8 cellular contexts compared by ENCODE assay signal in the genomic region with DNA sequence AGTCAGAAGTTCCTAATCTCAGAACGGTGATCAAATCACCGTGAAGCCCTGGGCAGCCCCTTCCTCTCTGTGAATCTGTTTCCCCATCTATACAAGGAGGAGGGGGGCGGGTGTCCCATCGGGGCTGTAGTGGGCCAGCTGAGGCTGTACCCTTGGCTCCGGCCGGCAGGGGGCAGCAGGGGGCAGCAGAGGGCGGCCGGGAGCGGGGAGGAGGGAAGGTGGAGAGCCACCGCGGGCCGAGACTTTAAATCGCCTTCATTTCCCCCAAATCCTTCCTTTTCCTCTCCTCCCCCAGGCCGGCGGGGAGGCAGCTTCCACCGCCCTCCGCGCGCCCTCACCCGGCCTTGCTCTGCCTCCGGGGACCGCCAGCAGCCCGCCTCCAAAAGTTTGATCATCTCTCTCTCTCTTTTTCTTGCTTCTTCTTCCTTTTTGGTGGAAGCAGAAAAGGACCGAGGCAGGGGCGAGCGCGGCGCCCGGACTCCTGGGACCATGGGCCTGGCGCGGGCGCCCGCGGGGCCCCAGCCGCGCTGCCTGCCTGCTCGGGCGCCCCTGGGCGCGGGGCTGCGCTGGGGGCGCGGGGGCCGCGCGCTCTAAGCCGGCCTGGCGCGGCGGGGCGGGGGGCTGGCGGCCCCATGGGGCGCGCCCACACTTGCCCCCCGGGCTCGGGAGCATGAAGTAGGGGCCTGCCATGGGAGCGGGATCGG. TPM values are rescaled to one million over a fixed set of nuclear protein-coding genes. Genes with fewer than 3 reads are reported as not detected.
DNase-seq lines count a peak whose midpoint lies in the region; ATAC-seq and TF ChIP-seq lines count a peak whose summit lies in the region.

Gene COL27A1, plus strand, starts transcription at position 275 of the 704 bp plus-strand sequence. Its CDS starts 414 bp downstream, at position 689.

- H3K36me3 ChIP-seq in HUES6 (ENCODE audit: control insufficient read depth, insufficient read depth, low read length) = no peaks in the 10 kb centered on the region
- H3K36me3 ChIP-seq in RWPE2 (ENCODE audit: low read depth) = no peaks in the 10 kb centered on the region
- no peaks in the 10 kb centered on the region for H3K36me3 ChIP-seq in neural cell (ENCODE audit: insufficient read depth, low read length)

- peak in 13 of 14 donors; percentile 16 to 82 (median 50) for DNase-seq in C1 segment of cervical spinal cord (lab: John Stamatoyannopoulos, UW)
- no peak for DNase-seq in RWPE2 (ENCODE audit: low spot score)
- DNase-seq in activated gamma-delta T cell treated with Interleukin-2 at 50 U/mL for 16 hours = peak; percentile 74
- DNase-seq in foreskin fibroblast = peak; percentile 70 to 93
- DNase-seq in stimulated activated naive CD8-positive, alpha-beta T cell treated with anti-CD3 and anti-CD28 coated beads, Interleukin-15, Interleukin-2, amounts not matched to agents 100 U/mL and 50 U/mL, for 24 hours = peak; percentile 92

- peak; percentile 89 for ATAC-seq in GM19452 (IDR thresholded peaks at IDR 0.05; ENCODE audit: unreplicated experiment)
- peak; percentile 79 for ATAC-seq in RWPE2 (ENCODE audit: low read depth)
- peak; percentile 90 for ATAC-seq in stimulated activated naive CD8-positive, alpha-beta T cell treated with anti-CD3 and anti-CD28 coated beads, Interleukin-15, Interleukin-2, amounts not matched to agents 100 U/mL and 50 U/mL, for 24 hours

- H3F3A ChIP-seq in neural cell (ENCODE audit: insufficient read depth, low read length, poor library complexity, severe bottlenecking) = no peaks in the 10 kb centered on the region

- H3K27me3 ChIP-seq in HUES6 (ENCODE audit: control insufficient read depth, insufficient read depth, low read length) (peaks cover 48% of the 10 kb centered on the region), RWPE2 (ENCODE audit: insufficient read depth, poor library complexity, severe bottlenecking) (peaks cover 11% of the 10 kb centered on the region), neural cell (ENCODE audit: insufficient read depth, low read depth, low read length) (peaks cover 45% of the 10 kb centered on the region)

- H3K79me2 ChIP-seq in neural cell (replicated peaks; ENCODE audit: insufficient read depth, low read length) = no peaks in the 10 kb centered on the region

- H4K20me1 ChIP-seq in neural cell (ENCODE audit: insufficient read depth) = no peaks in the 10 kb centered on the region

- no peak for TF ChIP-seq EP300 in neural cell (conservative IDR thresholded peaks at IDR 0.05; ENCODE audit: poor library complexity, severe bottlenecking)

- H3K9me2 ChIP-seq in neural cell (ENCODE audit: insufficient read depth, low read length) = no peaks in the 10 kb centered on the region

- no peak within 1 kb of the TSS for H2AFZ ChIP-seq in neural cell (ENCODE audit: low read depth, low read length)

- H3K9me3 ChIP-seq in HUES6 (ENCODE audit: control insufficient read depth, insufficient read depth, low read depth, low read length) = no peaks in the 10 kb centered on the region
- H3K9me3 ChIP-seq in RWPE2 (ENCODE audit: severe bottlenecking) = no peaks in the 10 kb centered on the region
- no peaks in the 10 kb centered on the region for H3K9me3 ChIP-seq in neural cell (ENCODE audit: low read length)

- H3K4me3 ChIP-seq in HUES6 (ENCODE audit: low read depth, low read length) (peak within 1 kb of the TSS; percentile 65), RWPE2 (ENCODE audit: severe bottlenecking) (peak within 1 kb of the TSS; percentile 74), foreskin fibroblast (ENCODE audit: low read depth in 1 of 2, low read length in 2 of 2) (peak within 1 kb of the TSS; percentile 63 to 82), neural cell (ENCODE audit: low read length) (peak within 1 kb of the TSS; percentile 70)

- peaks cover 24% of the 10 kb centered on the region for H3K4me1 ChIP-seq in HUES6 (ENCODE audit: control insufficient read depth, insufficient read depth, low read length)
- H3K4me1 ChIP-seq in RWPE2 (ENCODE audit: insufficient read depth, poor library complexity, severe bottlenecking) = no peaks in the 10 kb centered on the region

- peak within 1 kb of the TSS; percentile 88 for H3K4me2 ChIP-seq in neural cell (ENCODE audit: low read length)

- H3K9ac ChIP-seq in HUES6 (ENCODE audit: low read length) (peak within 1 kb of the TSS; percentile 62), neural cell (ENCODE audit: low read length) (peak within 1 kb of the TSS; percentile 23)

- peak; percentile 71 for TF ChIP-seq RAD21 in neural cell (conservative IDR thresholded peaks at IDR 0.05)

- TF ChIP-seq CTCF in RWPE2 (IDR thresholded peaks at IDR 0.05; ENCODE audit: poor library complexity, severe bottlenecking) (peak; percentile 94), foreskin fibroblast (IDR thresholded peaks at IDR 0.05; ENCODE audit: low read depth, low read length) (peak; percentile 80), neural cell (IDR thresholded peaks at IDR 0.05; ENCODE audit: poor library complexity, severe bottlenecking) (peak; percentile 81)

- no peak within 1 kb of the TSS for H3K27ac ChIP-seq in HUES6 (ENCODE audit: low read depth, low read length)
- peak within 1 kb of the TSS; percentile 59 for H3K27ac ChIP-seq in RWPE2 (ENCODE audit: poor library complexity, severe bottlenecking)
- no peak within 1 kb of the TSS for H3K27ac ChIP-seq in neural cell (ENCODE audit: low read length)

TF ChIP-seq in neural cell, 6 proteins besides CTCF, POLR2A, EP300 and RAD21:
- TF ChIP-seq SMC3 (conservative IDR thresholded peaks at IDR 0.05; ENCODE audit: poor library complexity) = peak; percentile 75
- no peak for TF ChIP-seq EZH2 (IDR thresholded peaks at IDR 0.05; ENCODE audit: borderline replicate concordance, insufficient read depth, low read length, poor library complexity, severe bottlenecking)
- TF ChIP-seq MXI1 (conservative IDR thresholded peaks at IDR 0.05; ENCODE audit: poor library complexity, severe bottlenecking) = no peak
- no peak for TF ChIP-seq TAF1 (IDR thresholded peaks at IDR 0.05; ENCODE audit: low read depth)

RNA-seq across cellular contexts. Expression of gene COL27A1, which starts in this region (rescaled TPM):
- polyA plus RNA-seq in neural cell = 0.04 and 0.25 TPM in 2 replicates
- polyA minus RNA-seq in neural cell = 0.12 and 0.24 TPM in 2 replicates
